ENCODE assay signal across 8 cellular contexts in the genomic region with DNA sequence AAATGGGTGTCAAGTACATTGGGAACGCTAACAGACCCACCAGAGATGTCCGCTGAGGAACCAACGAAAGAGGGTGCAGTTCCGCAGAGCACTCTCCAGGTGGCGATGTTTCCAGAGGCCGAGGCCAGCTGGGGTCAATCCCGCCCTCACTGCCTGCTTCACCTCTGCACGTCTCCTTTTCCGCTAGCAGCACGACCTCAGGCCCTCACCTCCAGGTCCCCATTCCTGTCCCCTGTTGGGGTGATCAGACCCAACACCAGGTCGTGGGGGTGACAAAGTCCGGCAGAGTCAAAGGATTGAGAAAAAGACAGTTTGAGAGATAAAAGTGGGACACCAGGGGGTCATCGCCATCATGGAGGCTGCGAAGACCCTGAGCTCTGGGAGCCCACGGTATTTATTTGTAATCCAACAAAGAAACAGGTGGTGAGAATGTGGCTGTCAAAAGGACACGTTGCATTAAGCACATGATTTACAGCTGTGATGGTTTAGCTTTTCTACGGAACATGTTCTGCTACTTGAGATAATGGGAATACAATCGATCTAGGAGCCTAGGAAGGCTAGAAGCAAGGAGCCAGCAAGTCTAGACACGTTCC. TPM values are rescaled to one million over a fixed set of nuclear protein-coding genes. Genes with fewer than 3 reads are reported as not detected.
DNase-seq lines count a peak whose midpoint lies in the region; ATAC-seq and TF ChIP-seq lines count a peak whose summit lies in the region.

No MANE protein-coding gene starts in this region.

- whole genome bisulfite sequencing in mesenchymal stem cell: 52% methylated on average over 14 of the region's 19 CpGs

- H2AK5ac ChIP-seq in mesenchymal stem cell (ENCODE audit: low read length, severe bottlenecking): no peak overlapping the region

- H3K18ac ChIP-seq in mesenchymal stem cell (ENCODE audit: low read depth in 1 of 2, low read length in 2 of 2): peak overlapping the region in 1 of 2 experiments; percentile 48

- peak; percentile 87 for TF ChIP-seq CTCF in GM12874 (IDR thresholded peaks at IDR 0.05; ENCODE audit: insufficient read depth, low read depth, low read length)
- peak; percentile 33 for TF ChIP-seq CTCF in coronary artery (IDR thresholded peaks at IDR 0.05)

- peaks cover 0 to 20% of the 10 kb centered on the region in 2 experiments for H3K27me3 ChIP-seq in mesenchymal stem cell (ENCODE audit: control insufficient read depth in 1 of 2, insufficient read depth in 1 of 2, low read length in 2 of 2)

- no peak overlapping the region for H2BK5ac ChIP-seq in mesenchymal stem cell (ENCODE audit: low read depth, low read length, poor library complexity, severe bottlenecking)

- peak; percentile 87 for DNase-seq in 8988T
- DNase-seq in NCI-H1417 treated with DMSO at 0.1 percent for 48 hours (lab: John Stamatoyannopoulos, UW): peak; percentile 93
- DNase-seq in T-helper 2 cell treated with Interferon-gamma antibody and Interleukin-4, amounts not matched to agents 5 μg/mL and 100 μg/mL, for 36 hours (ENCODE audit: low spot score): peak; percentile 26
- DNase-seq in coronary artery (ENCODE audit: low spot score): no peak
- no peak for DNase-seq in mesenchymal stem cell
- no peak for DNase-seq in COR-L47 (lab: John Stamatoyannopoulos, UW)

- no peaks in the 10 kb centered on the region for H3K9me3 Mint-ChIP-seq in T-helper 2 cell treated with Interferon-gamma antibody and Interleukin-4, amounts not matched to agents 5 μg/mL and 100 μg/mL, for 36 hours

- no peak overlapping the region for H3K27ac ChIP-seq in coronary artery
- no peak overlapping the region for H3K27ac ChIP-seq in mesenchymal stem cell (ENCODE audit: low read length, poor library complexity, severe bottlenecking)

- H3K9me3 ChIP-seq in mesenchymal stem cell (ENCODE audit: control insufficient read depth, low read length): no peaks in the 10 kb centered on the region

- H3K4me2 ChIP-seq in mesenchymal stem cell (ENCODE audit: low read length, poor library complexity, severe bottlenecking): no peak overlapping the region

- no peak overlapping the region for H4K91ac ChIP-seq in mesenchymal stem cell (ENCODE audit: low read length)

- peaks cover 66% of the 10 kb centered on the region for H3K36me3 Mint-ChIP-seq in T-helper 2 cell treated with Interferon-gamma antibody and Interleukin-4, amounts not matched to agents 5 μg/mL and 100 μg/mL, for 36 hours (ENCODE audit: low read depth)

- no peak overlapping the region for H2AFZ ChIP-seq in mesenchymal stem cell (ENCODE audit: low read depth, low read length)

- H3K27me3 Mint-ChIP-seq in T-helper 2 cell treated with Interferon-gamma antibody and Interleukin-4, amounts not matched to agents 5 μg/mL and 100 μg/mL, for 36 hours (ENCODE audit: low read depth): no peaks in the 10 kb centered on the region

- H3K27ac Mint-ChIP-seq in T-helper 2 cell treated with Interferon-gamma antibody and Interleukin-4, amounts not matched to agents 5 μg/mL and 100 μg/mL, for 36 hours: peak overlapping the region; percentile 67

- no peak overlapping the region for H4K8ac ChIP-seq in mesenchymal stem cell (ENCODE audit: low read length)

- peaks cover 49% of the 10 kb centered on the region for H3K4me1 Mint-ChIP-seq in T-helper 2 cell treated with Interferon-gamma antibody and Interleukin-4, amounts not matched to agents 5 μg/mL and 100 μg/mL, for 36 hours (ENCODE audit: low read depth)

- H2BK12ac ChIP-seq in mesenchymal stem cell (ENCODE audit: low read length in 2 of 2): no peak overlapping the region

- ATAC-seq in GM19328 (IDR thresholded peaks at IDR 0.05; ENCODE audit: unreplicated experiment): no peak

- H3K9ac ChIP-seq in mesenchymal stem cell (ENCODE audit: low read length): peak overlapping the region; percentile 24

- no peaks in the 10 kb centered on the region for H3K79me1 ChIP-seq in mesenchymal stem cell (replicated peaks; ENCODE audit: low read length, poor library complexity, severe bottlenecking)

- H3K4me1 ChIP-seq in mesenchymal stem cell (ENCODE audit: control insufficient read depth, insufficient read depth, low read depth, low read length): peaks cover 7% of the 10 kb centered on the region

- peaks cover 3 to 15% of the 10 kb centered on the region in 2 experiments for H3K36me3 ChIP-seq in mesenchymal stem cell (ENCODE audit: control insufficient read depth in 1 of 2, insufficient read depth in 2 of 2, low read depth in 1 of 2, low read length in 2 of 2)

- H2BK120ac ChIP-seq in mesenchymal stem cell (ENCODE audit: low read depth, low read length): no peak overlapping the region

- no peak overlapping the region for H3K4ac ChIP-seq in mesenchymal stem cell (ENCODE audit: low read depth in 1 of 2, low read length in 2 of 2)

- H2BK15ac ChIP-seq in mesenchymal stem cell (ENCODE audit: low read depth, poor library complexity, severe bottlenecking): no peak overlapping the region

- H3K14ac ChIP-seq in mesenchymal stem cell (ENCODE audit: low read length in 2 of 2): no peak overlapping the region

- H3K4me3 Mint-ChIP-seq in T-helper 2 cell treated with Interferon-gamma antibody and Interleukin-4, amounts not matched to agents 5 μg/mL and 100 μg/mL, for 36 hours: no peak overlapping the region

- no peak overlapping the region for H3K4me3 ChIP-seq in coronary artery
- no peak overlapping the region for H3K4me3 ChIP-seq in mesenchymal stem cell (ENCODE audit: insufficient read depth in 1 of 2, low read depth in 1 of 2, low read length in 2 of 2)

- H3K23ac ChIP-seq in mesenchymal stem cell (ENCODE audit: low read length in 2 of 2): no peak overlapping the region

RNA-seq across cellular contexts. Expression of gene ZAP70, which starts 27.3 kb away (rescaled TPM):
- polyA plus RNA-seq in mesenchymal stem cell (2013, experiment 1 of 2): 0.48 TPM
- polyA plus RNA-seq in mesenchymal stem cell (2013, experiment 2 of 2): 0.74 TPM

Comparison
In these comparisons a context has a peak if more than half of its experiments do, and no peak if none do; other contexts are left out.
1. DNase-seq: peak in 8988T (single experiment), NCI-H1417 treated with DMSO at 0.1 percent for 48 hours (single experiment) and T-helper 2 cell treated with Interferon-gamma antibody and Interleukin-4, amounts not matched to agents 5 μg/mL and 100 μg/mL, for 36 hours (single experiment); none in coronary artery (single experiment), mesenchymal stem cell (single experiment) and COR-L47 (single experiment).